ENCODE assay signal across 19 cellular contexts in the genomic region with DNA sequence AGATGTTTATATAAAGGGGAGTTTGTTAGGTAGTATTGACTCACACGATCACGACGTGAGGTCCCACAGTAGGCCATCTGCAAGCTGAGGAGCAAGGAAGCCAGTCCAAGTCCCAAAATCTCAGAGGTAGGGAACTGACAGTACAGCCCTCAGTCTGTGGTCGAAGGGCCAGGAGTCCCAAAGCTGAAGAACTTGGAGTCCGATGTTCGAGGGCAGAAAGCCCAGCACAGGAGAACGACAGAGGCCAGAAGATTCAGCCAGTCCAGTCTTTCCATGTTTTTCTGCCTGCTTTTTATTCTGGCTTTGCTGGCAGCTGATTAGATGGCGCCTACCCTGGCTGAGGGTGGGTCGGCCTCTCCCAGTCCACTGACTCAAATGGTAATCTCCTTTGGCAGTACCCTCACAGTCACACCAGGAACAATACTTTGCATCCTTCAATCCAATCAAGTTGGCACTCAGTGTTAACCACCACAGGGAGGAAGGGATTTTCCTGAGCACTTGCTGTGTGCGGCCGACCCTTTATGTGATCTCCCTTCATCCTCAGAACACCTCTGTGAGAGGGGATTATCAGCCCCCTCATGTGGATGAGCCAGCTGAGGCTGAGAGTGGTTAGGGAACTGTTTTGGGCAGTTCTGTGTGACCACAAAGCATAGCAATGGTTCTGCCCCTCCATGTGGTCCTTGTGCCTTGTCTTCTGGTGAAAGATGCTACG.
"Had no signal": no experiment of that assay in that cellular context is flagged by ENCODE, and none has a peak within 500 bp of the region (broad histone marks: within the 10 kb centered on the region; RNA-seq: fewer than 3 reads in every experiment).

No MANE protein-coding gene starts in this region.

- H3K27ac ChIP-seq: colonic mucosa, ovary, uterus had no signal

- H3K4me3 ChIP-seq: colonic mucosa, mucosa of descending colon, ovary, psoas muscle, tibial nerve, uterus had no signal

- ATAC-seq: activated T-cell treated with anti-CD3 and anti-CD28 coated beads, Interleukin-2, amount 50 U/mL, for 72 hours; mucosa of descending colon; stimulated activated naive B cell treated with anti-CD40 and anti-IgM and Interleukin-4, amounts not matched to agents 10 μg/mL and 1 μg/mL and 100 μg/mL, for 72 hours had no signal

- H3K36me3 ChIP-seq: colonic mucosa, ovary, uterus had no signal

- H3K4me1 ChIP-seq: colonic mucosa, uterus had no signal

- DNase-seq: activated CD4-positive, alpha-beta T cell treated with anti-CD3 and anti-CD28 coated beads, Interleukin-2, amount 10 ng/mL, durations not matched to agents 24 days and 14 days; activated effector memory CD4-positive, alpha-beta T cell treated with anti-CD3 and anti-CD28 coated beads, Interleukin-2, amount 50 U/mL, for 16 hours; activated naive CD8-positive, alpha-beta T cell treated with anti-CD3 and anti-CD28 coated beads for 36 hours; activated T-cell treated with anti-CD3 and anti-CD28 coated beads, Interleukin-2, amount 50 U/mL, for 72 hours; amniotic stem cell; central memory CD4-positive, alpha-beta T cell; colonic mucosa; foreskin melanocyte; kidney; mesenchymal stem cell; mucosa of descending colon; naive B cell; ovary; stimulated activated naive B cell treated with anti-CD40 and anti-IgM and Interleukin-4, amounts not matched to agents 10 μg/mL and 1 μg/mL and 100 μg/mL, for 72 hours; T-helper 1 cell; T1000; uterus had no signal

- H3K9me3 ChIP-seq: colonic mucosa, mucosa of descending colon, ovary, psoas muscle, uterus had no signal

- H3K27me3 ChIP-seq: colonic mucosa, ovary, tibial nerve, uterus had no signal
